In genomic region chr3:129144786-129145185, GRCh38 we compare ENCODE assay signal across 5 cellular contexts.
"Had no signal": no experiment of that assay in that cellular context is flagged by ENCODE, and none has a peak within 500 bp of the region (broad histone marks: within the 10 kb centered on the region; RNA-seq: fewer than 3 reads in every experiment).

No MANE protein-coding gene starts in this region.

- DNase-seq: H9, HCEC 1CT, KBM-7 had no signal

- ATAC-seq: GM23338, HepG2 had no signal
